2 cellular contexts compared by ENCODE assay signal in the genomic region with DNA sequence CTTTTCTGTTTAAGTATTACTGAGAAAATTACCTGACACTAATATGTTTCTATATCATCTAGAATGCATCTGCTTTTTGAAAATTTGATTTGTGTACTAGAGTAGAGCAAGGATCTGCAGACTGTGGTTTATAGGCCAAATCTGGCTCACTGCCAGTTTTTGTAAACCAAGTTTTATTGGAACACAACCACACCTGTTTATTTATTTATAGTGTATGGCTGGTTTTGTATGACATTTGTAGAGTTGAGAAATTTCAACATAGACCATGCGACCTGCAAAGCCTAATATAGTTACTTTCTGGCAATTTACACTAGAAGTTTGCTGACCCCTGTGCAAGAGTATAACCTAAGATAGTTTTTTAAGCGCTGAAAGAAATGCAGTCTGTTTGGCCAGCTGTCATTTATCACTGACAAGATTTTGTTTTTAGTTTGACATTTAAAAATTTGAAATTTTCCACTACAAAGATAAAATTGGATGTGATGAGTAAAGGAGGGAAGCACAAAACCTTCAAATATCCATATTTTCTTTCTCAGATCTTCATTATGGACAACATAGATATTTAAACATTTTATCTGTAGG.
TF ChIP-seq lines count a peak whose summit lies in the region.

No MANE protein-coding gene starts in this region.

TF ChIP-seq in liver, 16 proteins besides CTCF, POLR2A, EP300 and RAD21 (continued from another document):
- peak; percentile 58 for TF ChIP-seq NR2F2 (IDR thresholded peaks at IDR 0.05)

TF ChIP-seq in HepG2, 621 proteins besides CTCF, POLR2A, EP300 and RAD21:
- no peak for TF ChIP-seq ZNF615 (CRISPR knock-in tag; IDR thresholded peaks at IDR 0.05; ENCODE audit: borderline replicate concordance)
- TF ChIP-seq BORCS8-MEF2B (CRISPR knock-in tag; IDR thresholded peaks at IDR 0.05), result no peak
- TF ChIP-seq ZNF501 (CRISPR knock-in tag; IDR thresholded peaks at IDR 0.05), result no peak
- no peak for TF ChIP-seq ZBTB20 (CRISPR knock-in tag; IDR thresholded peaks at IDR 0.05; ENCODE audit: borderline replicate concordance, low read depth)
- TF ChIP-seq ZNF496 (CRISPR knock-in tag; IDR thresholded peaks at IDR 0.05; ENCODE audit: insufficient replicate concordance), result no peak
- no peak for TF ChIP-seq NR2C2 (CRISPR knock-in tag; IDR thresholded peaks at IDR 0.05; ENCODE audit: borderline replicate concordance)
- no peak for TF ChIP-seq ZNF782 (CRISPR knock-in tag; IDR thresholded peaks at IDR 0.05; ENCODE audit: borderline replicate concordance)
- TF ChIP-seq, protein P1, sequence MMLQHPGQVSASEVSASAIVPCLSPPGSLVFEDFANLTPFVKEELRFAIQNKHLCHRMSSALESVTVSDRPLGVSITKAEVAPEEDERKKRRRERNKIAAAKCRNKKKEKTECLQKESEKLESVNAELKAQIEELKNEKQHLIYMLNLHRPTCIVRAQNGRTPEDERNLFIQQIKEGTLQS (CRISPR knock-in tag; IDR thresholded peaks at IDR 0.05), result no peak
- TF ChIP-seq ZNF558 (CRISPR knock-in tag; IDR thresholded peaks at IDR 0.05; ENCODE audit: borderline replicate concordance), result no peak
- TF ChIP-seq, protein P2, sequence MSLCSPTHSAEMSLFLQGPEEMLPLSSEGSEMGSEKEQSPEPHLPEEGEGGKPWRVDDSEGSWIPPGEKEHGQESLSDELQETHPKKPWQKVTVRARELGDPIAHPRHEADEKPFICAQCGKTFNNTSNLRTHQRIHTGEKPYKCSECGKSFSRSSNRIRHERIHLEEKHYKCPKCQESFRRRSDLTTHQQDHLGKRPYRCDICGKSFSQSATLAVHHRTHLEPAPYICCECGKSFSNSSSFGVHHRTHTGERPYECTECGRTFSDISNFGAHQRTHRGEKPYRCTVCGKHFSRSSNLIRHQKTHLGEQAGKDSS (CRISPR knock-in tag; IDR thresholded peaks at IDR 0.05; ENCODE audit: borderline replicate concordance, low read depth), result no peak
- no peak for TF ChIP-seq AGO1 (IDR thresholded peaks at IDR 0.05; ENCODE audit: low read depth, low read length, poor library complexity, severe bottlenecking)
- no peak for TF ChIP-seq HNF4G (IDR thresholded peaks at IDR 0.05; ENCODE audit: borderline replicate concordance, low read depth, low read length)
- no peak for TF ChIP-seq HNF4G (CRISPR knock-in tag; IDR thresholded peaks at IDR 0.05; ENCODE audit: borderline replicate concordance, low read depth)
- TF ChIP-seq HCFC1 (IDR thresholded peaks at IDR 0.05; ENCODE audit: low read depth, low read length), result no peak
- TF ChIP-seq ARNT2 (CRISPR knock-in tag; IDR thresholded peaks at IDR 0.05; ENCODE audit: low read depth), result no peak
- TF ChIP-seq, protein P3, sequence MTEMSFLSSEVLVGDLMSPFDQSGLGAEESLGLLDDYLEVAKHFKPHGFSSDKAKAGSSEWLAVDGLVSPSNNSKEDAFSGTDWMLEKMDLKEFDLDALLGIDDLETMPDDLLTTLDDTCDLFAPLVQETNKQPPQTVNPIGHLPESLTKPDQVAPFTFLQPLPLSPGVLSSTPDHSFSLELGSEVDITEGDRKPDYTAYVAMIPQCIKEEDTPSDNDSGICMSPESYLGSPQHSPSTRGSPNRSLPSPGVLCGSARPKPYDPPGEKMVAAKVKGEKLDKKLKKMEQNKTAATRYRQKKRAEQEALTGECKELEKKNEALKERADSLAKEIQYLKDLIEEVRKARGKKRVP (CRISPR knock-in tag; IDR thresholded peaks at IDR 0.05), result no peak
- no peak for TF ChIP-seq ZNF530 (CRISPR knock-in tag; IDR thresholded peaks at IDR 0.05; ENCODE audit: low read depth)
TF ChIP-seq in HepG2: peak in this region for 0.
